In the genomic region with DNA sequence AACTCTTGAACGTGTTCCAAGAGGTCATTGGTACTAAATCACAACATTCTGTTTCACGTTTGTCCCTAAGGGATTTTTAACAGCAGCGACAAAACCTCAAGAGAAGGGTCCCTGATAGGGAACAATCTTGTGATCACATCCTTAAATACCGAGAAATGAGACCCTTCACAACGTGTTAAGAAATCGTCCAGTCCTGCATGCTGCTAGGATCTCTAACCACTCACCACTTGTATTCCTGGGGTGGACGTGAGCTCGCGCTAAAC, we compare ENCODE assay signal across 8 cellular contexts.
A peak's percentile ranks its signal among the peaks of the same experiment; 100 is the strongest.
DNase-seq lines count a peak whose midpoint lies in the region; ATAC-seq, FAIRE-seq and TF ChIP-seq lines count a peak whose summit lies in the region.

No MANE protein-coding gene starts in this region.

- peak overlapping the region; percentile 95 for H3K27ac Mint-ChIP-seq in activated CD4-positive, alpha-beta memory T cell treated with anti-CD3 and anti-CD28 coated beads for 36 hours

- peak overlapping the region; percentile 99 for H3K9ac ChIP-seq in HUES48 (ENCODE audit: low read depth, low read length)

- peaks cover 18% of the 10 kb centered on the region for H3K27me3 ChIP-seq in HUES48 (ENCODE audit: control insufficient read depth, insufficient read depth, low read length)
- H3K27me3 ChIP-seq in hepatocyte = no peaks in the 10 kb centered on the region
- H3K27me3 ChIP-seq in small intestine (ENCODE audit: control insufficient read depth in 2 of 2, insufficient read depth in 2 of 2, low read length in 2 of 2) = no peaks in the 10 kb centered on the region

- H3K27ac ChIP-seq in HUES48 (ENCODE audit: low read depth, low read length) (peak overlapping the region; percentile 100), hepatocyte (peak overlapping the region; percentile 98), small intestine (ENCODE audit: low read depth in 1 of 2, low read length in 1 of 2) (peak overlapping the region; percentile 98 to 100)

- peak overlapping the region; percentile 87 for H3K4me2 ChIP-seq in hepatocyte

- H3K4me1 Mint-ChIP-seq in activated CD4-positive, alpha-beta memory T cell treated with anti-CD3 and anti-CD28 coated beads for 36 hours (ENCODE audit: low read depth) = peaks cover 49% of the 10 kb centered on the region

- POLR2A ChIA-PET in activated CD4-positive, alpha-beta memory T cell treated with anti-CD3 and anti-CD28 coated beads for 36 hours (lab: Charles Lee) = interaction anchor here (0.7 to 1.1 kb wide), 3 partner anchors 134 to 333 kb away, joined by 3 to 4 read pairs (median 3); a partner anchor contains a TSS

- no peaks in the 10 kb centered on the region for H3K36me3 Mint-ChIP-seq in activated CD4-positive, alpha-beta memory T cell treated with anti-CD3 and anti-CD28 coated beads for 36 hours

- intact Hi-C loops in activated CD4-positive, alpha-beta memory T cell treated with anti-CD3 and anti-CD28 coated beads for 36 hours (cut with micrococcal nuclease) = no loop called here

- H3K9me3 Mint-ChIP-seq in activated CD4-positive, alpha-beta memory T cell treated with anti-CD3 and anti-CD28 coated beads for 36 hours = no peaks in the 10 kb centered on the region

- H3K36me3 ChIP-seq in HUES48 (ENCODE audit: control insufficient read depth, insufficient read depth, low read length) = no peaks in the 10 kb centered on the region
- no peaks in the 10 kb centered on the region for H3K36me3 ChIP-seq in hepatocyte (replicated peaks; ENCODE audit: insufficient read depth, low read depth)
- no peaks in the 10 kb centered on the region for H3K36me3 ChIP-seq in small intestine (ENCODE audit: control insufficient read depth in 2 of 2, insufficient read depth in 2 of 2, low read length in 2 of 2)

- H3K4me3 ChIP-seq in HUES48 (ENCODE audit: low read depth, low read length) (peak overlapping the region; percentile 96), hepatocyte (peak overlapping the region; percentile 41), small intestine (ENCODE audit: low read depth in 1 of 2, low read length in 2 of 2) (peak overlapping the region in 1 of 2 donors; percentile 66)

- H4K20me1 ChIP-seq in hepatocyte (ENCODE audit: insufficient read depth, poor library complexity, severe bottlenecking) = no peaks in the 10 kb centered on the region

- peak overlapping the region; percentile 30 for H2AFZ ChIP-seq in hepatocyte

- no peak for TF ChIP-seq CTCF in hepatocyte (IDR thresholded peaks at IDR 0.05; ENCODE audit: poor library complexity)

- H3K9me3 ChIP-seq in HUES48 (ENCODE audit: control insufficient read depth, insufficient read depth, low read length) = no peaks in the 10 kb centered on the region
- H3K9me3 ChIP-seq in hepatocyte (ENCODE audit: low read depth) = no peaks in the 10 kb centered on the region
- H3K9me3 ChIP-seq in small intestine (ENCODE audit: control insufficient read depth, low read depth) = no peaks in the 10 kb centered on the region

- no peaks in the 10 kb centered on the region for H3K9me2 ChIP-seq in hepatocyte (replicated peaks; ENCODE audit: insufficient read depth)

- peaks cover 14% of the 10 kb centered on the region for H3K4me1 ChIP-seq in HUES48 (ENCODE audit: control insufficient read depth, insufficient read depth, low read length)
- peaks cover 7% of the 10 kb centered on the region for H3K4me1 ChIP-seq in hepatocyte (ENCODE audit: insufficient read depth)
- no peaks in the 10 kb centered on the region for H3K4me1 ChIP-seq in small intestine (ENCODE audit: control insufficient read depth in 2 of 2, insufficient read depth in 1 of 2, low read depth in 1 of 2, low read length in 1 of 2)

- H3K27me3 Mint-ChIP-seq in activated CD4-positive, alpha-beta memory T cell treated with anti-CD3 and anti-CD28 coated beads for 36 hours = no peaks in the 10 kb centered on the region

- CTCF ChIA-PET in activated CD4-positive, alpha-beta memory T cell treated with anti-CD3 and anti-CD28 coated beads for 36 hours (lab: Charles Lee) = interaction anchor here (0.7 kb wide), 2 partner anchors 9 to 191 kb away, joined by 3 to 4 read pairs; no protein-coding TSS in a partner anchor

- no peaks in the 10 kb centered on the region for H3K79me2 ChIP-seq in hepatocyte

- ATAC-seq in HG02885 (IDR thresholded peaks at IDR 0.05; ENCODE audit: poor library complexity, unreplicated experiment) (no peak), GM19455 (IDR thresholded peaks at IDR 0.05; ENCODE audit: unreplicated experiment) (no peak)

- WGBS in hepatocyte (ENCODE audit: low lambda C conversion rate, missing lambda C conversion rate) = 11% methylated on average over 9 of the region's 9 CpGs
- WGBS in small intestine, 3 donors = 2 to 25% (median 16%) methylated on average over 9 of the region's 9 CpGs

- FAIRE-seq in small intestine (lab: Jason Lieb, UNC) = no peak

- peak overlapping the region; percentile 86 for H3K4me3 Mint-ChIP-seq in activated CD4-positive, alpha-beta memory T cell treated with anti-CD3 and anti-CD28 coated beads for 36 hours

- no peak for DNase-seq in activated CD4-positive, alpha-beta memory T cell treated with anti-CD3 and anti-CD28 coated beads for 36 hours
- DNase-seq in hepatocyte (ENCODE audit: low spot score) (no peak), small intestine (no peak)
- DNase-seq in central memory CD4-positive, alpha-beta T cell = no peak
- no peak for DNase-seq in activated CD8-positive, alpha-beta memory T cell treated with anti-CD3 and anti-CD28 coated beads for 24 hours
